8 cellular contexts compared by ENCODE assay signal in genomic region chr11:68257477-68258362, GRCh38. TPM values are rescaled to one million over a fixed set of nuclear protein-coding genes. Genes with fewer than 3 reads are reported as not detected.
DNase-seq lines count a peak whose midpoint lies in the region; ATAC-seq and TF ChIP-seq lines count a peak whose summit lies in the region.

No MANE protein-coding gene starts in this region.

- DNase-seq in DMS 273 (lab: John Stamatoyannopoulos, UW; ENCODE audit: unreplicated experiment), result peak; percentile 95
- peak; percentile 98 for DNase-seq in KBM-7
- DNase-seq in OCI-M1 (lab: John Stamatoyannopoulos, UW), result peak; percentile 100
- DNase-seq in activated T-cell treated with anti-CD3 and anti-CD28 coated beads for 48 hours (ENCODE audit: low read depth), result peak; percentile 89
- DNase-seq in erythroblast (lab: John Stamatoyannopoulos, UW), result peak; percentile 89 to 94
- peak; percentile 94 for DNase-seq in myocyte (ENCODE audit: low read depth)
- DNase-seq in stimulated activated CD8-positive, alpha-beta memory T cell treated with anti-CD3 and anti-CD28 coated beads, Interleukin-4, amount 100 ng/mL, for 48 hours, result peak; percentile 99

- no peak for ATAC-seq in GM18868 (IDR thresholded peaks at IDR 0.05; ENCODE audit: unreplicated experiment)

- in situ Hi-C loops in KBM-7 (cut with MboI; ENCODE audit: low pct_unique_long_range_greater_than_20kb, low sequenced_read_pairs), result loop anchor here (10.0 kb wide), 1 partner anchor 47 kb away; no protein-coding TSS in a partner anchor

- TF ChIP-seq POLR2A in erythroblast (IDR thresholded peaks at IDR 0.05; ENCODE audit: low read length), result no peak

RNA-seq across cellular contexts. Expression of gene C11orf24, which starts 14.1 kb away (rescaled TPM):
- total RNA-seq in myocyte, result 78.5 and 87.0 TPM in 2 replicates
- polyA plus RNA-seq in myocyte (2012), result 94.1 TPM

RNA-seq across cellular contexts. Expression of gene KMT5B, which starts 44.6 kb away (rescaled TPM):
- 40.6 and 42.3 TPM in 2 replicates for total RNA-seq in myocyte
- polyA plus RNA-seq in myocyte (2012), result 15.8 TPM

RNA-seq across cellular contexts. Expression of gene LRP5, which starts 54.7 kb away (rescaled TPM):
- total RNA-seq in myocyte, result 48.8 and 67.2 TPM in 2 replicates
- 38.2 TPM for polyA plus RNA-seq in myocyte (2012)
